17 cellular contexts compared by ENCODE assay signal in the genomic region with DNA sequence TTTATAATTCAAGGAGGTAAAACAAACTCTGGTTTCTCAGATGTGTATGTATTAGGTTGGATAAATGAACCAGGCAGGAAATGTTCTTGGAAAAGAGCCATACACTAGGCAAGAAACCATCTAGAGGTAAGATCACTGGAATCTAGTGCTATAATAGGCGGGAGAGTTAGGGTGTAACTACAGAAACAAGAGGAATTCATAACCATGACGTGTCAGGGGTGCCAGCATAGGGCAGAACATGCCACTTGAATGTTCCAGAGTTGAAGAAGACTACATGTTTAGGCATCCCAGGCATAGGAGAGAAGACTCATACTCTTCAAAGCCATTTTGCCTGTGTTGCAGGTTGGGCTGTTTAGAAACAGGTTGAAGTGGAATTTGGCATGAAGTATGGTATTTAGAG.
DNase-seq lines count a peak whose midpoint lies in the region; ATAC-seq, FAIRE-seq and TF ChIP-seq lines count a peak whose summit lies in the region.
"Had no signal": no experiment of that assay in that cellular context is flagged by ENCODE, and none has a peak within 500 bp of the region (broad histone marks: within the 10 kb centered on the region; RNA-seq: fewer than 3 reads in every experiment).

No MANE protein-coding gene starts in this region.

- H3K27ac ChIP-seq in BLaER1: peak overlapping the region; percentile 92
- H3K27ac ChIP-seq in upper lobe of left lung: no peak overlapping the region
- no peak overlapping the region for H3K27ac ChIP-seq in mesendoderm (ENCODE audit: low read depth, low read length)

- peaks cover under 1% of the 10 kb centered on the region for H3K36me3 Mint-ChIP-seq in T-helper 17 cell (ENCODE audit: low read depth)
- H3K36me3 Mint-ChIP-seq: CD4-positive, CD25-positive, alpha-beta regulatory T cell; CD8-positive, alpha-beta memory T cell had no signal

- FAIRE-seq in bronchial epithelial cell (lab: Jason Lieb, UNC): peak; percentile 64
- FAIRE-seq: G401.6, GM12891, GM19239, H1 had no signal

- H4K5ac ChIP-seq in mesendoderm (ENCODE audit: low read length): no peak overlapping the region

- H2BK15ac ChIP-seq in mesendoderm (replicated peaks; ENCODE audit: low read depth): no peak overlapping the region

- H2AK5ac ChIP-seq in mesendoderm (ENCODE audit: low read length): no peak overlapping the region

- no peaks in the 10 kb centered on the region for H3K9me3 ChIP-seq in BLaER1
- H3K9me3 ChIP-seq in upper lobe of left lung: no peaks in the 10 kb centered on the region
- no peaks in the 10 kb centered on the region for H3K9me3 ChIP-seq in T-helper 17 cell (ENCODE audit: control insufficient read depth, low read length, poor library complexity, severe bottlenecking)

- peak; percentile 10 for DNase-seq in OCI-M1 (lab: John Stamatoyannopoulos, UW)
- DNase-seq in bronchial epithelial cell (ENCODE audit: low read depth): peak; percentile 74
- DNase-seq in islet precursor cell: peak; percentile 21
- DNase-seq in upper lobe of left lung: no peak
- no peak for DNase-seq in T-helper 17 cell
- DNase-seq in mesendoderm: no peak
- DNase-seq: C1 segment of cervical spinal cord; CD4-positive, CD25-positive, alpha-beta regulatory T cell; CD8-positive, alpha-beta memory T cell; COR-L47; H9 had no signal

- H3K4me1 ChIP-seq in BLaER1 (peaks cover 66% of the 10 kb centered on the region), upper lobe of left lung (no peaks in the 10 kb centered on the region), mesendoderm (ENCODE audit: control insufficient read depth, low read depth, low read length) (no peaks in the 10 kb centered on the region)

- H3K18ac ChIP-seq in mesendoderm (ENCODE audit: low read length): no peak overlapping the region

- no peaks in the 10 kb centered on the region for H3K79me1 ChIP-seq in mesendoderm (ENCODE audit: low read length)

- H3K27me3 Mint-ChIP-seq in T-helper 17 cell: peaks cover 11% of the 10 kb centered on the region
- H3K27me3 Mint-ChIP-seq: B cell had no signal

- H3K23ac ChIP-seq in mesendoderm (ENCODE audit: low read length): no peak overlapping the region

- H4K8ac ChIP-seq in mesendoderm (ENCODE audit: low read depth, low read length): no peak overlapping the region

- no peak overlapping the region for H3K4ac ChIP-seq in mesendoderm (ENCODE audit: low read depth, low read length)

- H3K4me2 ChIP-seq in BLaER1 (peak overlapping the region; percentile 63; the same call in 1 of the 2 replicates), mesendoderm (ENCODE audit: low read length) (no peak overlapping the region)

- H3K79me2 ChIP-seq in mesendoderm (ENCODE audit: control insufficient read depth, insufficient read depth, low read length): no peaks in the 10 kb centered on the region

- 77 to 82% methylated on average over 2 of the region's 2 CpGs for WGBS in upper lobe of left lung, 2 donors
- WGBS in mesendoderm (ENCODE audit: extremely low coverage, insufficient coverage, low lambda C conversion rate): no CpG with 5 or more reads among the region's 2 CpGs

- no peaks in the 10 kb centered on the region for H3K4me1 Mint-ChIP-seq in T-helper 17 cell
- H3K4me1 Mint-ChIP-seq: CD4-positive, CD25-positive, alpha-beta regulatory T cell; CD8-positive, alpha-beta memory T cell; H9 had no signal

- ATAC-seq in upper lobe of left lung (ENCODE audit: low FRiP score in 2 of 2): no peak
- no peak for ATAC-seq in T-helper 17 cell

- H3K36me3 ChIP-seq in BLaER1: no peaks in the 10 kb centered on the region
- no peaks in the 10 kb centered on the region for H3K36me3 ChIP-seq in bronchial epithelial cell (ENCODE audit: control insufficient read depth, insufficient read depth, low read length)
- H3K36me3 ChIP-seq in upper lobe of left lung: no peaks in the 10 kb centered on the region
- no peaks in the 10 kb centered on the region for H3K36me3 ChIP-seq in mesendoderm (ENCODE audit: control insufficient read depth, insufficient read depth, low read length)

- no peak overlapping the region for H3K27ac Mint-ChIP-seq in T-helper 17 cell
- H3K27ac Mint-ChIP-seq: B cell; CD4-positive, CD25-positive, alpha-beta regulatory T cell; CD8-positive, alpha-beta memory T cell; H9 had no signal

- no peak for TF ChIP-seq EP300 in upper lobe of left lung (IDR thresholded peaks at IDR 0.05)

- no peak overlapping the region for H3K4me3 Mint-ChIP-seq in T-helper 17 cell
- H3K4me3 Mint-ChIP-seq: B cell; CD4-positive, CD25-positive, alpha-beta regulatory T cell; CD8-positive, alpha-beta memory T cell; H9 had no signal

- H3K27me3 ChIP-seq in BLaER1 (no peaks in the 10 kb centered on the region), bronchial epithelial cell (ENCODE audit: control insufficient read depth, insufficient read depth, low read length) (no peaks in the 10 kb centered on the region), upper lobe of left lung (no peaks in the 10 kb centered on the region), mesendoderm (ENCODE audit: insufficient read depth, low read length, poor library complexity) (no peaks in the 10 kb centered on the region)

- H3K56ac ChIP-seq in mesendoderm (ENCODE audit: low read length): no peak overlapping the region

- H3K4me3 ChIP-seq in BLaER1: no peak overlapping the region
- no peak overlapping the region for H3K4me3 ChIP-seq in bronchial epithelial cell (ENCODE audit: low read depth, low read length)
- H3K4me3 ChIP-seq in upper lobe of left lung: no peak overlapping the region
- no peak overlapping the region for H3K4me3 ChIP-seq in mesendoderm (ENCODE audit: low read length)

- no peaks in the 10 kb centered on the region for H4K20me1 ChIP-seq in BLaER1

- H2BK120ac ChIP-seq in mesendoderm (ENCODE audit: low read depth, low read length): no peak overlapping the region

- no peak overlapping the region for H2BK5ac ChIP-seq in mesendoderm (ENCODE audit: low read length)

- TF ChIP-seq POLR2A in upper lobe of left lung (IDR thresholded peaks at IDR 0.05): no peak

- TF ChIP-seq CTCF in bronchial epithelial cell (IDR thresholded peaks at IDR 0.05; ENCODE audit: insufficient read depth, low read length, severe bottlenecking) (no peak), upper lobe of left lung (IDR thresholded peaks at IDR 0.05) (no peak)

- H3K9ac ChIP-seq in BLaER1: no peak overlapping the region
- H3K9ac ChIP-seq in mesendoderm (ENCODE audit: low read length): no peak overlapping the region

Comparison
In these comparisons a context has a peak if more than half of its experiments do, and no peak if none do; other contexts are left out.
1. DNase-seq: peak in OCI-M1 (single experiment), bronchial epithelial cell (single experiment) and islet precursor cell (single experiment); none in upper lobe of left lung (0 of 2), T-helper 17 cell (0 of 3) and mesendoderm (single experiment).